Comparison of ENCODE assay signal across 1 cellular context in genomic region chr21:36512971-36513370, GRCh38.
TF ChIP-seq lines count a peak whose summit lies in the region.

No MANE protein-coding gene starts in this region.

TF ChIP-seq in K562, 482 proteins besides CTCF, POLR2A, EP300 and RAD21 (continued from another document):
- TF ChIP-seq, protein P1, sequence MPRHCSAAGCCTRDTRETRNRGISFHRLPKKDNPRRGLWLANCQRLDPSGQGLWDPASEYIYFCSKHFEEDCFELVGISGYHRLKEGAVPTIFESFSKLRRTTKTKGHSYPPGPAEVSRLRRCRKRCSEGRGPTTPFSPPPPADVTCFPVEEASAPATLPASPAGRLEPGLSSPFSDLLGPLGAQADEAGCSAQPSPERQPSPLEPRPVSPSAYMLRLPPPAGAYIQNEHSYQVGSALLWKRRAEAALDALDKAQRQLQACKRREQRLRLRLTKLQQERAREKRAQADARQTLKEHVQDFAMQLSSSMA (CRISPR knock-in tag; IDR thresholded peaks at IDR 0.05): no peak
- TF ChIP-seq, protein P2, sequence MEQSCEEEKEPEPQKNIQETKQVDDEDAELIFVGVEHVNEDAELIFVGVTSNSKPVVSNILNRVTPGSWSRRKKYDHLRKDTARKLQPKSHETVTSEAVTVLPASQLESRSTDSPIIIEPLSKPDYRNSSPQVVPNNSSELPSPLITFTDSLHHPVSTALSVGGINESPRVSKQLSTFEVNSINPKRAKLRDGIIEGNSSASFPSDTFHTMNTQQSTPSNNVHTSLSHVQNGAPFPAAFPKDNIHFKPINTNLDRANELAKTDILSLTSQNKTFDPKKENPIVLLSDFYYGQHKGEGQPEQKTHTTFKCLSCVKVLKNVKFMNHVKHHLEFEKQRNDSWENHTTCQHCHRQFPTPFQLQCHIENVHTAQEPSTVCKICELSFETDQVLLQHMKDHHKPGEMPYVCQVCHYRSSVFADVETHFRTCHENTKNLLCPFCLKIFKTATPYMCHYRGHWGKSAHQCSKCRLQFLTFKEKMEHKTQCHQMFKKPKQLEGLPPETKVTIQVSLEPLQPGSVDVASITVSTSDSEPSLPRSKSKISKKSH (CRISPR knock-in tag; IDR thresholded peaks at IDR 0.05): no peak
- TF ChIP-seq, protein P3, sequence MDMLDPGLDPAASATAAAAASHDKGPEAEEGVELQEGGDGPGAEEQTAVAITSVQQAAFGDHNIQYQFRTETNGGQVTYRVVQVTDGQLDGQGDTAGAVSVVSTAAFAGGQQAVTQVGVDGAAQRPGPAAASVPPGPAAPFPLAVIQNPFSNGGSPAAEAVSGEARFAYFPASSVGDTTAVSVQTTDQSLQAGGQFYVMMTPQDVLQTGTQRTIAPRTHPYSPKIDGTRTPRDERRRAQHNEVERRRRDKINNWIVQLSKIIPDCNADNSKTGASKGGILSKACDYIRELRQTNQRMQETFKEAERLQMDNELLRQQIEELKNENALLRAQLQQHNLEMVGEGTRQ (CRISPR knock-in tag; IDR thresholded peaks at IDR 0.05): peak; percentile 59; the same call in 1 of the 2 replicates
